ENCODE assay signal across 12 cellular contexts in genomic region chr18:9808530-9809241, GRCh38.
A peak's percentile ranks its signal among the peaks of the same experiment; 100 is the strongest.
DNase-seq lines count a peak whose midpoint lies in the region; FAIRE-seq and TF ChIP-seq lines count a peak whose summit lies in the region.
"Had no signal": no experiment of that assay in that cellular context is flagged by ENCODE, and none has a peak within 500 bp of the region (broad histone marks: within the 10 kb centered on the region; RNA-seq: fewer than 3 reads in every experiment).

No MANE protein-coding gene starts in this region.

- intact Hi-C loops in mammary epithelial cell (cut with micrococcal nuclease): no loop called here

- H3K79me2 ChIP-seq in mammary epithelial cell (ENCODE audit: insufficient read depth, low read length): no peaks in the 10 kb centered on the region

- no peaks in the 10 kb centered on the region for H3K27me3 ChIP-seq in mammary epithelial cell (ENCODE audit: insufficient read depth, low read length)
- no peaks in the 10 kb centered on the region for H3K27me3 ChIP-seq in iPS-20b (ENCODE audit: insufficient read depth, low read length)

- no peak for TF ChIP-seq POLR2A in GM12891 (IDR thresholded peaks at IDR 0.05; ENCODE audit: low read depth, low read length)

- H3K4me2 ChIP-seq in mammary epithelial cell (ENCODE audit: insufficient read depth, low read depth, low read length): peak overlapping the region; percentile 84

- in situ Hi-C loops in mammary epithelial cell (cut with MboI; ENCODE audit: low sequenced_read_pairs in 2 of 2): no loop called here

- dilution Hi-C loops in mammary epithelial cell (cut with HindIII; ENCODE audit: low sequenced_read_pairs): no loop called here

- peaks cover 22% of the 10 kb centered on the region for H3K4me1 ChIP-seq in mammary epithelial cell (ENCODE audit: insufficient read depth, low read length)
- H3K4me1 ChIP-seq in iPS-20b (ENCODE audit: insufficient read depth, low read length): peaks cover 39% of the 10 kb centered on the region

- DNase-seq in GM03348 (ENCODE audit: low spot score) (peak; percentile 54), mammary epithelial cell (peak; percentile 36), retina (peak; percentile 47), COLO829 (ENCODE audit: low spot score) (no peak), cortex of kidney (lab: John Stamatoyannopoulos, UW) (no peak), GM12891 (ENCODE audit: insufficient read length, low spot score) (no peak)
- no peak for DNase-seq in activated CD4-positive, alpha-beta T cell treated with anti-CD3 and anti-CD28 coated beads for 48 hours
- DNase-seq: activated naive CD4-positive, alpha-beta T cell treated with anti-CD3 and anti-CD28 coated beads, Interleukin-2, amount 10 ng/mL, durations not matched to agents 7 days and 5 days; NCI-H2171 treated with DMSO at 0.1 percent for 48 hours; stimulated activated CD4-positive, alpha-beta T cell treated with anti-CD3 and anti-CD28 coated beads, Interleukin-4, amount 100 ng/mL, for 1 hour; T-helper 9 cell had no signal

- H3K36me3 ChIP-seq in mammary epithelial cell (ENCODE audit: insufficient read depth, low read length) (no peaks in the 10 kb centered on the region), iPS-20b (ENCODE audit: insufficient read depth, low read depth, low read length) (no peaks in the 10 kb centered on the region)

- H3K9ac ChIP-seq in mammary epithelial cell (ENCODE audit: insufficient read depth, low read length) (peak overlapping the region; percentile 3), iPS-20b (ENCODE audit: low read depth, low read length) (peak overlapping the region; percentile 43; the same call in 1 of the 2 replicates)

- TF ChIP-seq CTCF in mammary epithelial cell (conservative IDR thresholded peaks at IDR 0.05 in 1 of 2, IDR thresholded peaks at IDR 0.05 in 1 of 2; ENCODE audit: extremely low read depth in 1 of 2, insufficient read depth in 1 of 2, low read depth in 1 of 2, low read length in 2 of 2): no peak

- H2AFZ ChIP-seq in mammary epithelial cell (ENCODE audit: low read depth, low read length): peak overlapping the region; percentile 85

- no peak for FAIRE-seq in GM12891 (lab: Jason Lieb, UNC)

- BruUV-seq in mammary epithelial cell (replicated peaks; lab: Mats Ljungman, UMichigan): no TSS peak

- 16% methylated on average over 16 of the region's 16 CpGs for WGBS in mammary epithelial cell (ENCODE audit: low coverage, missing lambda C conversion rate)

- H3K9me3 ChIP-seq in mammary epithelial cell (replicated peaks; ENCODE audit: insufficient read depth, low read length): no peaks in the 10 kb centered on the region
- no peaks in the 10 kb centered on the region for H3K9me3 ChIP-seq in iPS-20b (ENCODE audit: insufficient read depth, low read depth, low read length)

- H3K4me3 ChIP-seq in mammary epithelial cell (replicated peaks in 1 of 3; ENCODE audit: insufficient read depth in 1 of 3, low read depth in 2 of 3, low read length in 3 of 3) (peak overlapping the region in 2 of 3 experiments; percentile 8 to 39), iPS-20b (ENCODE audit: low read length) (0 out of 2 replicates have a peak overlapping the region, but pooled peaks have one; percentile 1)

- CTCF ChIA-PET in mammary epithelial cell (lab: Charles Lee; ENCODE audit: low non-redundant PET): no interaction called here

- H3K27ac ChIP-seq in mammary epithelial cell (ENCODE audit: insufficient read depth, low read depth, low read length) (no peak overlapping the region), iPS-20b (ENCODE audit: low read length) (peak overlapping the region; percentile 10)

- H4K20me1 ChIP-seq in mammary epithelial cell (ENCODE audit: insufficient read depth, low read length): no peaks in the 10 kb centered on the region

TF ChIP-seq in GM12891, 5 proteins besides CTCF, POLR2A, EP300 and RAD21:
- TF ChIP-seq PAX5 (IDR thresholded peaks at IDR 0.05; ENCODE audit: insufficient read depth, low read length, severe bottlenecking): no peak
- TF ChIP-seq POU2F2 (IDR thresholded peaks at IDR 0.05; ENCODE audit: low read depth, low read length): no peak
TF ChIP-seq in GM12891: peak in this region for 0.

Comparison
In these comparisons a context has a peak if more than half of its experiments do, and no peak if none do; other contexts are left out.
1. DNase-seq: peak in GM03348 (single experiment), mammary epithelial cell (single experiment) and retina (single experiment); none in COLO829 (single experiment), cortex of kidney (single experiment), activated CD4-positive, alpha-beta T cell treated with anti-CD3 and anti-CD28 coated beads for 48 hours (single experiment) and GM12891 (single experiment).